Comparison of ENCODE assay signal across 35 cellular contexts in genomic region chr6:2125158-2125557, GRCh38.
"Had no signal": no experiment of that assay in that cellular context is flagged by ENCODE, and none has a peak within 500 bp of the region (broad histone marks: within the 10 kb centered on the region; RNA-seq: fewer than 3 reads in every experiment).

No MANE protein-coding gene starts in this region.

- H3K27me3 Mint-ChIP-seq: activated CD4-positive, alpha-beta memory T cell treated with anti-CD3 and anti-CD28 coated beads, Interleukin-2, amount 10 ng/mL, durations not matched to agents 7 days and 5 days; activated CD4-positive, alpha-beta T cell treated with anti-CD3 and anti-CD28 coated beads for 36 hours; activated CD4-positive, alpha-beta T cell treated with anti-CD3 and anti-CD28 coated beads, Interleukin-2, amount 10 ng/mL, durations not matched to agents 7 days and 5 days; activated CD8-positive, alpha-beta memory T cell treated with anti-CD3 and anti-CD28 coated beads, Interleukin-2, amount 10 ng/mL, durations not matched to agents 7 days and 5 days; activated naive CD4-positive, alpha-beta T cell treated with anti-CD3 and anti-CD28 coated beads, Interleukin-2, amount 10 ng/mL, durations not matched to agents 7 days and 5 days; activated naive CD4-positive, alpha-beta T cell treated with anti-CD3 and anti-CD28 coated beads, Interleukin-2, amount 50 U/mL, for 24 hours; activated naive CD8-positive, alpha-beta T cell; activated naive CD8-positive, alpha-beta T cell treated with anti-CD3 and anti-CD28 coated beads, Interleukin-2, amount 10 ng/mL, durations not matched to agents 7 days and 5 days; activated naive CD8-positive, alpha-beta T cell treated with anti-CD3 and anti-CD28 coated beads, Interleukin-2, amount 50 U/mL, for 24 hours; activated T-cell treated with anti-CD3 and anti-CD28 coated beads, Interleukin-2, amount 50 U/mL, for 24 hours had no signal

- H3K4me3 Mint-ChIP-seq: activated CD4-positive, alpha-beta memory T cell treated with anti-CD3 and anti-CD28 coated beads, Interleukin-2, amount 10 ng/mL, durations not matched to agents 7 days and 5 days; activated CD4-positive, alpha-beta T cell treated with anti-CD3 and anti-CD28 coated beads for 36 hours; activated CD4-positive, alpha-beta T cell treated with anti-CD3 and anti-CD28 coated beads, Interleukin-2, amount 10 ng/mL, durations not matched to agents 7 days and 5 days; activated CD8-positive, alpha-beta memory T cell treated with anti-CD3 and anti-CD28 coated beads, Interleukin-2, amount 10 ng/mL, durations not matched to agents 7 days and 5 days; activated CD8-positive, alpha-beta T cell treated with anti-CD3 and anti-CD28 coated beads, Interleukin-2, amount 10 ng/mL, durations not matched to agents 7 days and 5 days; activated naive CD4-positive, alpha-beta T cell treated with anti-CD3 and anti-CD28 coated beads, Interleukin-2, amount 10 ng/mL, durations not matched to agents 7 days and 5 days; activated naive CD4-positive, alpha-beta T cell treated with anti-CD3 and anti-CD28 coated beads, Interleukin-2, amount 50 U/mL, for 24 hours; activated naive CD8-positive, alpha-beta T cell; activated naive CD8-positive, alpha-beta T cell treated with anti-CD3 and anti-CD28 coated beads, Interleukin-2, amount 10 ng/mL, durations not matched to agents 7 days and 5 days; activated naive CD8-positive, alpha-beta T cell treated with anti-CD3 and anti-CD28 coated beads, Interleukin-2, amount 50 U/mL, for 24 hours; activated T-cell treated with anti-CD3 and anti-CD28 coated beads, Interleukin-2, amount 50 U/mL, for 24 hours; brain; T-helper 1 cell treated with Interleukin-12 subunit alpha and Interleukin-12 subunit beta and Interleukin-4 antibody, amounts not matched to agents 30 μg/mL and 1 μg/mL, for 36 hours; T-helper 2 cell treated with Interferon-gamma antibody and Interleukin-4, amounts not matched to agents 5 μg/mL and 100 μg/mL, for 36 hours had no signal

- H3K9me3 ChIP-seq: ascending aorta had no signal

- H3K27ac Mint-ChIP-seq: activated CD4-positive, alpha-beta memory T cell treated with anti-CD3 and anti-CD28 coated beads, Interleukin-2, amount 10 ng/mL, durations not matched to agents 7 days and 5 days; activated CD4-positive, alpha-beta T cell treated with anti-CD3 and anti-CD28 coated beads for 36 hours; activated CD4-positive, alpha-beta T cell treated with anti-CD3 and anti-CD28 coated beads, Interleukin-2, amount 10 ng/mL, durations not matched to agents 7 days and 5 days; activated CD8-positive, alpha-beta memory T cell treated with anti-CD3 and anti-CD28 coated beads, Interleukin-2, amount 10 ng/mL, durations not matched to agents 7 days and 5 days; activated CD8-positive, alpha-beta T cell treated with anti-CD3 and anti-CD28 coated beads, Interleukin-2, amount 10 ng/mL, durations not matched to agents 7 days and 5 days; activated naive CD4-positive, alpha-beta T cell treated with anti-CD3 and anti-CD28 coated beads, Interleukin-2, amount 10 ng/mL, durations not matched to agents 7 days and 5 days; activated naive CD4-positive, alpha-beta T cell treated with anti-CD3 and anti-CD28 coated beads, Interleukin-2, amount 50 U/mL, for 24 hours; activated naive CD8-positive, alpha-beta T cell; activated naive CD8-positive, alpha-beta T cell treated with anti-CD3 and anti-CD28 coated beads, Interleukin-2, amount 10 ng/mL, durations not matched to agents 7 days and 5 days; activated naive CD8-positive, alpha-beta T cell treated with anti-CD3 and anti-CD28 coated beads, Interleukin-2, amount 50 U/mL, for 24 hours; activated T-cell treated with anti-CD3 and anti-CD28 coated beads, Interleukin-2, amount 50 U/mL, for 24 hours; activated T-helper 2 cell treated with anti-CD3 and anti-CD28 coated beads, Interferon-gamma antibody, Interleukin-2, Interleukin-4, amounts not matched to agents 10 μg/mL and 5 μg/mL and 100 μg/mL, durations not matched to agents 14 hours and 24 hours and 36 hours; brain; T-helper 1 cell treated with Interleukin-12 subunit alpha and Interleukin-12 subunit beta and Interleukin-4 antibody, amounts not matched to agents 30 μg/mL and 1 μg/mL, for 36 hours; T-helper 2 cell treated with Interferon-gamma antibody and Interleukin-4, amounts not matched to agents 5 μg/mL and 100 μg/mL, for 36 hours had no signal

- DNase-seq: activated CD4-positive, alpha-beta memory T cell treated with anti-CD3 and anti-CD28 coated beads, Interleukin-2, amount 10 ng/mL, durations not matched to agents 7 days and 5 days; activated CD4-positive, alpha-beta T cell treated with anti-CD3 and anti-CD28 coated beads for 1 hour; activated CD4-positive, alpha-beta T cell treated with anti-CD3 and anti-CD28 coated beads for 36 hours; activated CD4-positive, alpha-beta T cell treated with anti-CD3 and anti-CD28 coated beads for 48 hours; activated CD4-positive, alpha-beta T cell treated with anti-CD3 and anti-CD28 coated beads, Interleukin-2, amount 10 ng/mL, durations not matched to agents 7 days and 5 days; activated CD4-positive, alpha-beta T cell treated with anti-CD3 and anti-CD28 coated beads, Interleukin-2, amount 50 U/mL, for 48 hours; activated CD4-positive, CD25-positive, alpha-beta regulatory T cell; activated CD8-positive, alpha-beta memory T cell treated with anti-CD3 and anti-CD28 coated beads for 24 hours; activated CD8-positive, alpha-beta memory T cell treated with anti-CD3 and anti-CD28 coated beads, Interleukin-2, amount 10 ng/mL, durations not matched to agents 7 days and 5 days; activated CD8-positive, alpha-beta memory T cell treated with anti-CD3 and anti-CD28 coated beads, Interleukin-2, amount 50 U/mL, for 48 hours; activated CD8-positive, alpha-beta T cell treated with anti-CD3 and anti-CD28 coated beads, Interleukin-2, amount 10 ng/mL, durations not matched to agents 7 days and 5 days; activated effector memory CD4-positive, alpha-beta T cell treated with Interleukin-2 at 50 U/mL for 16 hours; activated gamma-delta T cell; activated naive CD4-positive, alpha-beta T cell treated with anti-CD3 and anti-CD28 coated beads, Interleukin-2, amount 10 ng/mL, durations not matched to agents 7 days and 5 days; activated naive CD4-positive, alpha-beta T cell treated with Interleukin-2 at 50 U/mL for 16 hours; activated naive CD8-positive, alpha-beta T cell treated with anti-CD3 and anti-CD28 coated beads, Interleukin-2, amount 10 ng/mL, durations not matched to agents 7 days and 5 days; activated naive CD8-positive, alpha-beta T cell treated with anti-CD3 and anti-CD28 coated beads, Interleukin-2, amount 50 U/mL, for 24 hours; activated T-cell treated with anti-CD3 and anti-CD28 coated beads, Interleukin-2, amount 50 U/mL, for 24 hours; activated T-cell treated with anti-CD3 and anti-CD28 coated beads, Interleukin-2, amount 50 U/mL, for 48 hours; amygdala; anterior cingulate cortex; central memory CD4-positive, alpha-beta T cell; T-helper 1 cell; T-helper 2 cell; T-helper 9 cell had no signal

- FAIRE-seq: TTC549 had no signal

- ATAC-seq: activated CD4-positive, alpha-beta T cell treated with anti-CD3 and anti-CD28 coated beads for 36 hours; activated CD4-positive, CD25-positive, alpha-beta regulatory T cell treated with anti-CD3 and anti-CD28 coated beads, Interleukin-2, amount 50 U/mL, for 24 hours; activated CD8-positive, alpha-beta memory T cell treated with anti-CD3 and anti-CD28 coated beads, Interleukin-2, amount 10 ng/mL, durations not matched to agents 7 days and 5 days; activated CD8-positive, alpha-beta T cell treated with anti-CD3 and anti-CD28 coated beads, Interleukin-2, amount 10 ng/mL, durations not matched to agents 7 days and 5 days; activated naive CD8-positive, alpha-beta T cell treated with anti-CD3 and anti-CD28 coated beads, Interleukin-2, amount 50 U/mL, for 24 hours had no signal

- H3K36me3 ChIP-seq: ascending aorta had no signal

- H3K27me3 ChIP-seq: ascending aorta had no signal

- H3K4me3 ChIP-seq: ascending aorta had no signal

- H3K36me3 Mint-ChIP-seq: activated naive CD4-positive, alpha-beta T cell treated with anti-CD3 and anti-CD28 coated beads, Interleukin-2, amount 10 ng/mL, durations not matched to agents 7 days and 5 days; brain had no signal

- H3K27ac ChIP-seq: ascending aorta, VCaP had no signal

- H3K9me3 Mint-ChIP-seq: activated CD4-positive, alpha-beta memory T cell treated with anti-CD3 and anti-CD28 coated beads, Interleukin-2, amount 10 ng/mL, durations not matched to agents 7 days and 5 days; activated CD4-positive, alpha-beta T cell treated with anti-CD3 and anti-CD28 coated beads, Interleukin-2, amount 10 ng/mL, durations not matched to agents 7 days and 5 days; activated naive CD4-positive, alpha-beta T cell treated with anti-CD3 and anti-CD28 coated beads, Interleukin-2, amount 10 ng/mL, durations not matched to agents 7 days and 5 days; activated naive CD4-positive, alpha-beta T cell treated with anti-CD3 and anti-CD28 coated beads, Interleukin-2, amount 50 U/mL, for 24 hours; activated naive CD8-positive, alpha-beta T cell treated with anti-CD3 and anti-CD28 coated beads, Interleukin-2, amount 10 ng/mL, durations not matched to agents 7 days and 5 days; activated naive CD8-positive, alpha-beta T cell treated with anti-CD3 and anti-CD28 coated beads, Interleukin-2, amount 50 U/mL, for 24 hours; activated T-cell treated with anti-CD3 and anti-CD28 coated beads, Interleukin-2, amount 50 U/mL, for 24 hours; activated T-helper 2 cell treated with anti-CD3 and anti-CD28 coated beads, Interferon-gamma antibody, Interleukin-2, Interleukin-4, amounts not matched to agents 10 μg/mL and 5 μg/mL and 100 μg/mL, durations not matched to agents 14 hours and 24 hours and 36 hours; brain; T-helper 1 cell treated with Interleukin-12 subunit alpha and Interleukin-12 subunit beta and Interleukin-4 antibody, amounts not matched to agents 30 μg/mL and 1 μg/mL, for 36 hours; T-helper 2 cell treated with Interferon-gamma antibody and Interleukin-4, amounts not matched to agents 5 μg/mL and 100 μg/mL, for 36 hours had no signal

- H3K4me1 Mint-ChIP-seq: activated naive CD4-positive, alpha-beta T cell treated with anti-CD3 and anti-CD28 coated beads, Interleukin-2, amount 10 ng/mL, durations not matched to agents 7 days and 5 days had no signal
